Comparison of ENCODE assay signal across 8 cellular contexts in the genomic region with DNA sequence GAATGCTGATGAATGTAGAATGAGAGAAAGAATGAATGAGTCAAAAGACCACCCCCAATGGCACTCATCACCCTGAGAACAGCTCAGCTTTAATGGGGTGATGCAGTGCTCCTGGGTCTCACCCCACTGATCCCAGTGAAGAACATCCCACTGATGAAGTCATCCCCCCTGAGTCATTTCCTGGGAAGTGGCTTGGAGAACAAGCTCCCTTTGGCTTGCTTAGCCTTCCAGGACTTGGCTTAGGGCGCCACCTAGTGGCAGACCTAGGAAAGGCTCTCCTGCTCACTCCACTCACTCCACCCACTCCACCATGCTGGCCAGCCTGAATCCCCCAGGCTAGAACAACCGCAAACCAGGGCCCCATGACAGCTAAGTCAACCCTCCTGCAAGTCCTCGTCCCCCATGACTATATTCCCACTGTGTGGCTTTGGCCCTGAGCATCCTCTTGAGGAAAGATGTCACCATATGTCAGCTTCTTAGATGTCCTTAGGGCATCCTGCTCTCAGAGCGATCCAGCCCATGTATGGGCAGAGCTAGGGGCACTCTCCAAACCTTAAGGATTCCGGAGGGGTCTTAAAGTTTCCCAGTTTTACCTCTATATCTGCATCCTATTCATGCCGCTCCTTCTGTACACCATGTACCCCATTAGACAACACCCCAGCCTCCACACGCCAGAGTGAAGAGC. TPM values are rescaled to one million over a fixed set of nuclear protein-coding genes. Genes with fewer than 3 reads are reported as not detected.
DNase-seq lines count a peak whose midpoint lies in the region; ATAC-seq and TF ChIP-seq lines count a peak whose summit lies in the region.

No MANE protein-coding gene starts in this region.

- no peak overlapping the region for H3K4me3 ChIP-seq in coronary artery
- no peak overlapping the region for H3K4me3 ChIP-seq in liver (ENCODE audit: low read depth in 1 of 3, low read length in 3 of 3)

- TF ChIP-seq RAD21 in liver (IDR thresholded peaks at IDR 0.05): peak; percentile 96 to 97

- H3K27me3 ChIP-seq in liver (ENCODE audit: control insufficient read depth in 4 of 4, insufficient read depth in 4 of 4, low read length in 3 of 4): no peaks in the 10 kb centered on the region

- no peaks in the 10 kb centered on the region for H3K36me3 ChIP-seq in liver (ENCODE audit: control insufficient read depth in 4 of 4, insufficient read depth in 3 of 4, low read depth in 1 of 4, low read length in 3 of 4)

- no peaks in the 10 kb centered on the region for H3K9me3 ChIP-seq in liver (ENCODE audit: control insufficient read depth in 4 of 4, low read length in 3 of 4)

- 44% methylated on average over 7 of the region's 7 CpGs for WGBS in liver

- DNase-seq in DMS53 treated with DMSO at 0.1 percent for 48 hours (lab: John Stamatoyannopoulos, UW; ENCODE audit: unreplicated experiment): peak; percentile 88
- peak; percentile 76 for DNase-seq in NCI-H526 treated with DMSO at 0.1 percent for 48 hours (lab: John Stamatoyannopoulos, UW)
- DNase-seq in activated CD4-positive, alpha-beta T cell treated with anti-CD3 and anti-CD28 coated beads for 48 hours: peak; percentile 93
- peak; percentile 87 for DNase-seq in coronary artery (ENCODE audit: low spot score)
- DNase-seq in stimulated activated CD4-positive, alpha-beta T cell treated with anti-CD3 and anti-CD28 coated beads, TNF-alpha, amount 100 ng/mL, for 1 hour (ENCODE audit: low read depth in 3 of 3, low spot score in 1 of 3): peak; percentile 57 to 77 (median 67)

- H3K27ac ChIP-seq in coronary artery: no peak overlapping the region
- H3K27ac ChIP-seq in liver (ENCODE audit: low read depth in 1 of 2, low read length in 2 of 2): no peak overlapping the region

- no peak overlapping the region for H3K9ac ChIP-seq in liver (ENCODE audit: low read depth in 1 of 2, low read length in 2 of 2)

- H3K4me1 ChIP-seq in liver (ENCODE audit: control insufficient read depth in 4 of 4, insufficient read depth in 4 of 4, low read length in 3 of 4): no peaks in the 10 kb centered on the region

- peak; percentile 81 for TF ChIP-seq CTCF in coronary artery (IDR thresholded peaks at IDR 0.05)
- TF ChIP-seq CTCF in liver (IDR thresholded peaks at IDR 0.05; ENCODE audit: low read depth, low read length, missing input control): peak; percentile 97

- ATAC-seq in HG03342 (IDR thresholded peaks at IDR 0.05; ENCODE audit: unreplicated experiment) (peak; percentile 42), HG02759 (IDR thresholded peaks at IDR 0.05; ENCODE audit: unreplicated experiment) (no peak)

TF ChIP-seq in liver, 16 proteins besides CTCF, POLR2A, EP300 and RAD21:
- TF ChIP-seq SP1 (IDR thresholded peaks at IDR 0.05) (no peak), HNF4A (conservative IDR thresholded peaks at IDR 0.05) (no peak), YY1 (IDR thresholded peaks at IDR 0.05) (no peak), REST (IDR thresholded peaks at IDR 0.05) (no peak), HNF4G (IDR thresholded peaks at IDR 0.05) (no peak), JUND (IDR thresholded peaks at IDR 0.05) (peak; percentile 58 to 81), FOXA1 (IDR thresholded peaks at IDR 0.05) (no peak), TAF1 (conservative IDR thresholded peaks at IDR 0.05) (no peak)
- TF ChIP-seq, protein P1, sequence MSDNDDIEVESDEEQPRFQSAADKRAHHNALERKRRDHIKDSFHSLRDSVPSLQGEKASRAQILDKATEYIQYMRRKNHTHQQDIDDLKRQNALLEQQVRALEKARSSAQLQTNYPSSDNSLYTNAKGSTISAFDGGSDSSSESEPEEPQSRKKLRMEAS (IDR thresholded peaks at IDR 0.05): no peak
TF ChIP-seq in liver: peak in this region for 1.

RNA-seq across cellular contexts. Expression of gene TMPRSS13, which starts 17.8 kb away (rescaled TPM):
- total RNA-seq in liver: under 1 TPM; 0.25 to 0.93 TPM
- under 1 TPM; 0.11 to 0.22 TPM for polyA plus RNA-seq in liver

RNA-seq across cellular contexts. Expression of gene IL10RA, which starts 39.2 kb away (rescaled TPM):
- 10 to 100 TPM; 11.5 to 11.6 TPM for total RNA-seq in liver
- polyA plus RNA-seq in liver: 1 to 10 TPM; 2.3 to 6.8 TPM
